ENCODE assay signal across 13 cellular contexts in genomic region chr2:20622731-20623130, GRCh38. TPM values are rescaled to one million over a fixed set of nuclear protein-coding genes. Genes with fewer than 3 reads are reported as not detected.
DNase-seq lines count a peak whose midpoint lies in the region; ATAC-seq and TF ChIP-seq lines count a peak whose summit lies in the region.
"Had no signal": no experiment of that assay in that cellular context is flagged by ENCODE, and none has a peak within 500 bp of the region (broad histone marks: within the 10 kb centered on the region; RNA-seq: fewer than 3 reads in every experiment).

No MANE protein-coding gene starts in this region.

- no peak overlapping the region for H3K9ac ChIP-seq in BLaER1

- H3K9me3 ChIP-seq in BLaER1: no peaks in the 10 kb centered on the region
- H3K9me3 ChIP-seq: breast epithelium, MG63 had no signal

- ATAC-seq in SK-N-SH treated with all-trans-retinoic acid at 6 μM for 48 hours (no peak), left cardiac atrium (peak; percentile 6 to 17), GM21381 (IDR thresholded peaks at IDR 0.05; ENCODE audit: unreplicated experiment) (no peak)

- H3K27me3 ChIP-seq in BLaER1: no peaks in the 10 kb centered on the region
- H3K27me3 ChIP-seq: breast epithelium, MG63 had no signal

- H3K27ac ChIP-seq in BLaER1: no peak overlapping the region

- H3K4me2 ChIP-seq in BLaER1: peak overlapping the region; percentile 72

- DNase-seq in left cardiac atrium: peak; percentile 78
- DNase-seq in retina: peak; percentile 70
- DNase-seq in NCI-H526 treated with DMSO at 0.1 percent for 48 hours (lab: John Stamatoyannopoulos, UW): no peak
- DNase-seq in foreskin fibroblast: no peak
- no peak for DNase-seq in AG20443 (ENCODE audit: low spot score)
- DNase-seq: activated CD8-positive, alpha-beta memory T cell treated with anti-CD3 and anti-CD28 coated beads for 24 hours; activated naive CD4-positive, alpha-beta T cell; MG63; NCI-H2081 had no signal

- peaks cover 42% of the 10 kb centered on the region for H3K36me3 ChIP-seq in BLaER1

- H4K20me1 ChIP-seq in BLaER1: peaks cover 75% of the 10 kb centered on the region

- H3K4me3 ChIP-seq in BLaER1 (no peak overlapping the region), foreskin fibroblast (ENCODE audit: low read depth in 1 of 2, low read length in 2 of 2) (no peak overlapping the region)
- H3K4me3 ChIP-seq: breast epithelium, MG63 had no signal

- intact Hi-C loops in left cardiac atrium (cut with DNase I): no loop called here

- no peak for TF ChIP-seq CTCF in foreskin fibroblast (IDR thresholded peaks at IDR 0.05; ENCODE audit: low read depth, low read length)

- H3K4me1 ChIP-seq in BLaER1: peaks cover 78% of the 10 kb centered on the region

TF ChIP-seq in SK-N-SH treated with all-trans-retinoic acid at 6 μM for 48 hours, 23 proteins besides CTCF, POLR2A, EP300 and RAD21:
- TF ChIP-seq OSR1 (CRISPR knock-in tag; IDR thresholded peaks at IDR 0.05) (no peak), GLIS3 (CRISPR knock-in tag; IDR thresholded peaks at IDR 0.05) (no peak), POU6F1 (CRISPR knock-in tag; IDR thresholded peaks at IDR 0.05; ENCODE audit: borderline replicate concordance, low read depth) (no peak), ISL1 (CRISPR knock-in tag; IDR thresholded peaks at IDR 0.05) (0 out of 2 replicates have a peak, but pooled peaks have one; percentile 9), SNAI2 (CRISPR knock-in tag; IDR thresholded peaks at IDR 0.05) (no peak), ZNF8 (CRISPR knock-in tag; IDR thresholded peaks at IDR 0.05) (no peak), ZFP3 (CRISPR knock-in tag; IDR thresholded peaks at IDR 0.05) (no peak)

RNA-seq across cellular contexts. Expression of gene HS1BP3, which starts 28.2 kb away (rescaled TPM):
- total RNA-seq in left cardiac atrium: 10 to 100 TPM; 19.8 to 21.4 TPM

RNA-seq across cellular contexts. Expression of gene GDF7, which starts 44.2 kb away (rescaled TPM):
- total RNA-seq in left cardiac atrium: 1 to 10 TPM in 1 of 2 donors, under 1 TPM in 1; 0.32 to 4.8 TPM

Comparison
In these comparisons a context has a peak if more than half of its experiments do, and no peak if none do; other contexts are left out.
1. ATAC-seq: peak in left cardiac atrium (2 of 2); none in SK-N-SH treated with all-trans-retinoic acid at 6 μM for 48 hours (single experiment) and GM21381 (single experiment).
2. DNase-seq: peak in left cardiac atrium (single experiment) and retina (single experiment); none in NCI-H526 treated with DMSO at 0.1 percent for 48 hours (single experiment), foreskin fibroblast (0 of 2) and AG20443 (single experiment).